In genomic region chr6:31702819-31703716, GRCh38 we compare ENCODE assay signal across 1 cellular context.
A peak's percentile ranks its signal among the peaks of the same experiment; 100 is the strongest.
TF ChIP-seq lines count a peak whose summit lies in the region.

Gene ABHD16A, minus strand, starts transcription at chr6:31703324. Its CDS starts 43 bp downstream, at chr6:31703281.

TF ChIP-seq in K562, 482 proteins besides CTCF, POLR2A, EP300 and RAD21 (continued from another document):
- TF ChIP-seq THRA (IDR thresholded peaks at IDR 0.05), result no peak
- TF ChIP-seq ZEB2 (IDR thresholded peaks at IDR 0.05), result peak; percentile 46; the same call in 1 of the 2 replicates
- no peak for TF ChIP-seq STAG1 (CRISPR knock-in tag; IDR thresholded peaks at IDR 0.05; ENCODE audit: borderline replicate concordance)
- no peak for TF ChIP-seq NFE2L1 (tag; IDR thresholded peaks at IDR 0.05; ENCODE audit: borderline replicate concordance, low read depth)
- TF ChIP-seq TBP (optimal IDR thresholded peaks at IDR 0.05; ENCODE audit: low read depth, low read length), result peak; percentile 93
- TF ChIP-seq PRMT5 (CRISPR knock-in tag; IDR thresholded peaks at IDR 0.05), result peak; percentile 91; the same call in 1 of the 2 replicates
- TF ChIP-seq ZBTB8A (IDR thresholded peaks at IDR 0.05; ENCODE audit: partially characterized antibody), result no peak
- TF ChIP-seq TRIM24 (IDR thresholded peaks at IDR 0.05), result peak; percentile 16 to 61; a peak in 2 of 4 replicates
- no peak for TF ChIP-seq NCOA2 (IDR thresholded peaks at IDR 0.05; ENCODE audit: partially characterized antibody in 2 of 2)
- TF ChIP-seq ZFX (CRISPR knock-in tag; IDR thresholded peaks at IDR 0.05), result peak; percentile 99
- TF ChIP-seq ZNF217 (CRISPR knock-in tag; IDR thresholded peaks at IDR 0.05), result no peak; the same call in 1 of the 2 replicates
- peak; percentile 76; the same call in 1 of the 2 replicates for TF ChIP-seq ZNF197 (CRISPR knock-in tag; IDR thresholded peaks at IDR 0.05; ENCODE audit: low read depth)
- peak; percentile 22; the same call in 1 of the 2 replicates for TF ChIP-seq C11orf30 (IDR thresholded peaks at IDR 0.05; ENCODE audit: low read depth)
- peak; percentile 78 for TF ChIP-seq TCF7 (IDR thresholded peaks at IDR 0.05; ENCODE audit: borderline replicate concordance)
- no peak for TF ChIP-seq NR2F6 (CRISPR knock-in tag; IDR thresholded peaks at IDR 0.05)
- no peak for TF ChIP-seq CHD4 (IDR thresholded peaks at IDR 0.05; ENCODE audit: insufficient read depth, insufficient replicate concordance, low read depth, low read length, poor library complexity, severe bottlenecking)
- no peak for TF ChIP-seq HDAC6 (IDR thresholded peaks at IDR 0.05; ENCODE audit: low read depth, low read length)
- TF ChIP-seq PYGO2 (tag; IDR thresholded peaks at IDR 0.05), result no peak
- peak; percentile 97 for TF ChIP-seq POLR2B (IDR thresholded peaks at IDR 0.05; ENCODE audit: low read depth, partially characterized antibody)
- TF ChIP-seq TRIM28 (IDR thresholded peaks at IDR 0.05), result peak; percentile 65; the same call in 1 of the 2 replicates
- TF ChIP-seq NR1H2 (CRISPR knock-in tag; IDR thresholded peaks at IDR 0.05), result 0 out of 2 replicates have a peak, but pooled peaks have one; percentile 60
- peak; percentile 91 for TF ChIP-seq E4F1 (CRISPR knock-in tag; IDR thresholded peaks at IDR 0.05; ENCODE audit: borderline replicate concordance)
- TF ChIP-seq OTX1 (CRISPR knock-in tag; IDR thresholded peaks at IDR 0.05), result no peak; the same call in 1 of the 2 replicates
- TF ChIP-seq SIRT6 (IDR thresholded peaks at IDR 0.05; ENCODE audit: low read depth, low read length), result peak; percentile 66
- TF ChIP-seq SMC3 (conservative IDR thresholded peaks at IDR 0.05; ENCODE audit: insufficient read depth, low read depth, low read length), result no peak; the same call in 1 of the 2 replicates
- no peak for TF ChIP-seq DLX4 (CRISPR knock-in tag; IDR thresholded peaks at IDR 0.05)
- no peak for TF ChIP-seq WHSC1 (IDR thresholded peaks at IDR 0.05; ENCODE audit: low read length)
- peak; percentile 23; the same call in 1 of the 2 replicates for TF ChIP-seq ZNF24 (IDR thresholded peaks at IDR 0.05)
- no peak for TF ChIP-seq BRF2 (IDR thresholded peaks at IDR 0.05; ENCODE audit: borderline replicate concordance, insufficient read depth, insufficient read length)
- TF ChIP-seq YY1 (IDR thresholded peaks at IDR 0.05; ENCODE audit: borderline replicate concordance in 1 of 3, control insufficient read depth in 1 of 3, extremely low read depth in 1 of 3, insufficient read depth in 3 of 3, insufficient read length in 1 of 3, insufficient replicate concordance in 2 of 3, low read depth in 1 of 3, low read length in 2 of 3), result peak in 2 of 3 experiments; percentile 83 to 86
- TF ChIP-seq POU5F1 (IDR thresholded peaks at IDR 0.05; ENCODE audit: borderline replicate concordance, low read depth, low read length, partially characterized antibody), result peak; percentile 99
- peak; percentile 97 for TF ChIP-seq VEZF1 (CRISPR knock-in tag; IDR thresholded peaks at IDR 0.05)
- TF ChIP-seq IFI16 (CRISPR knock-in tag; IDR thresholded peaks at IDR 0.05), result no peak
- no peak for TF ChIP-seq ZNF431 (CRISPR knock-in tag; IDR thresholded peaks at IDR 0.05)
- peak; percentile 40; the same call in 1 of the 2 replicates for TF ChIP-seq MAFK (IDR thresholded peaks at IDR 0.05; ENCODE audit: low read length)
- TF ChIP-seq RBFOX2 (IDR thresholded peaks at IDR 0.05; ENCODE audit: low read depth, low read length), result peak; percentile 96
- TF ChIP-seq DNMT1 (IDR thresholded peaks at IDR 0.05), result 0 out of 2 replicates have a peak, but pooled peaks have one; percentile 60
- peak; percentile 53; the same call in 1 of the 2 replicates for TF ChIP-seq DIDO1 (tag; IDR thresholded peaks at IDR 0.05; ENCODE audit: low read depth)
- TF ChIP-seq SIN3A (IDR thresholded peaks at IDR 0.05; ENCODE audit: borderline replicate concordance in 2 of 2, control insufficient read depth in 1 of 2, low read depth in 2 of 2, low read length in 2 of 2), result peak; percentile 71 to 95
- TF ChIP-seq HOMEZ (CRISPR knock-in tag; IDR thresholded peaks at IDR 0.05), result no peak; the same call in 1 of the 2 replicates
- no peak; the same call in 1 of the 2 replicates for TF ChIP-seq ZNF133 (CRISPR knock-in tag; IDR thresholded peaks at IDR 0.05)
- TF ChIP-seq ZNF586 (CRISPR knock-in tag; conservative IDR thresholded peaks at IDR 0.05), result 0 out of 2 replicates have a peak, but pooled peaks have one; percentile 3
- TF ChIP-seq ZNF785 (CRISPR knock-in tag; IDR thresholded peaks at IDR 0.05), result no peak
- peak; percentile 91 for TF ChIP-seq EP400 (IDR thresholded peaks at IDR 0.05)
- TF ChIP-seq KLF1 (tag; IDR thresholded peaks at IDR 0.05), result 0 out of 2 replicates have a peak, but pooled peaks have one; percentile 11
- TF ChIP-seq MIER1 (IDR thresholded peaks at IDR 0.05; ENCODE audit: low read depth), result no peak; the same call in 1 of the 2 replicates
- TF ChIP-seq MCM7 (IDR thresholded peaks at IDR 0.05), result peak in 1 of 2 experiments; percentile 6; a peak in 1 of 4 replicates
- peak; percentile 71 for TF ChIP-seq ARID1B (IDR thresholded peaks at IDR 0.05)
- peak; percentile 82 to 99 for TF ChIP-seq FOXK2 (conservative IDR thresholded peaks at IDR 0.05 in 1 of 2, IDR thresholded peaks at IDR 0.05 in 1 of 2; ENCODE audit: low read depth in 2 of 2)
- no peak for TF ChIP-seq ZNF277 (CRISPR knock-in tag; IDR thresholded peaks at IDR 0.05; ENCODE audit: borderline replicate concordance)
- TF ChIP-seq BCL6 (CRISPR knock-in tag; IDR thresholded peaks at IDR 0.05), result peak; percentile 73; the same call in 1 of the 2 replicates
- TF ChIP-seq CCNT2 (IDR thresholded peaks at IDR 0.05; ENCODE audit: borderline replicate concordance, extremely low read depth, insufficient read length, low read depth, low read length), result peak; percentile 90
- TF ChIP-seq SLC30A9 (CRISPR knock-in tag; IDR thresholded peaks at IDR 0.05), result no peak
- TF ChIP-seq NFE2 (IDR thresholded peaks at IDR 0.05; ENCODE audit: low read depth), result peak; percentile 18; the same call in 1 of the 2 replicates
- TF ChIP-seq RBM25 (IDR thresholded peaks at IDR 0.05; ENCODE audit: low read depth, low read length, severe bottlenecking), result no peak
- TF ChIP-seq MCM2 (IDR thresholded peaks at IDR 0.05; ENCODE audit: low read depth), result no peak
- TF ChIP-seq TFAM (CRISPR knock-in tag; conservative IDR thresholded peaks at IDR 0.05), result no peak
